Comparison of ENCODE assay signal across 25 cellular contexts in genomic region chr21:43588957-43589356, GRCh38.
DNase-seq lines count a peak whose midpoint lies in the region; ATAC-seq, FAIRE-seq and TF ChIP-seq lines count a peak whose summit lies in the region.
"Had no signal": no experiment of that assay in that cellular context is flagged by ENCODE, and none has a peak within 500 bp of the region (broad histone marks: within the 10 kb centered on the region; RNA-seq: fewer than 3 reads in every experiment).

No MANE protein-coding gene starts in this region.

- 79% methylated on average over 1 of the region's 1 CpG for whole genome bisulfite sequencing in HepG2 (ENCODE audit: low lambda C conversion rate)
- 71% methylated on average over 1 of the region's 1 CpG for WGBS in right lobe of liver (ENCODE audit: insufficient coverage, low coverage, low lambda C conversion rate, missing lambda C conversion rate)

- H3K36me3 ChIP-seq in HepG2 (replicated peaks in 1 of 2; ENCODE audit: control insufficient read depth in 1 of 2, insufficient read depth in 2 of 2, low read length in 2 of 2): no peaks in the 10 kb centered on the region
- H3K36me3 ChIP-seq in right lobe of liver: no peaks in the 10 kb centered on the region

- H3K9ac ChIP-seq in HepG2 (ENCODE audit: insufficient read depth, low read depth, low read length): no peak overlapping the region
- H3K9ac ChIP-seq: SK-N-SH had no signal

- FAIRE-seq in HepG2 (lab: Jason Lieb, UNC): no peak
- FAIRE-seq: A204.1, G401.6, GM19239, HTR-8/SVneo had no signal

- H3K27ac Mint-ChIP-seq in osteocyte (ENCODE audit: unreplicated experiment): peak overlapping the region; percentile 44
- H3K27ac Mint-ChIP-seq: CD4-positive, CD25-positive, alpha-beta regulatory T cell; GM23338 had no signal

- H3K79me2 ChIP-seq in HepG2 (ENCODE audit: insufficient read depth, low read length): no peaks in the 10 kb centered on the region

- H3K4me3 Mint-ChIP-seq in osteocyte (ENCODE audit: unreplicated experiment): no peak overlapping the region
- H3K4me3 Mint-ChIP-seq: CD4-positive, CD25-positive, alpha-beta regulatory T cell; GM23338 had no signal

- DNase-seq in HepG2 (ENCODE audit: low spot score): peak; percentile 57
- no peak for DNase-seq in right lobe of liver
- peak; percentile 44 for DNase-seq in fibroblast of villous mesenchyme (ENCODE audit: low read depth)
- no peak for DNase-seq in osteocyte (ENCODE audit: extremely low spot score, unreplicated experiment)
- DNase-seq in middle frontal gyrus (ENCODE audit: extremely low spot score, low spot score): no peak
- no peak for DNase-seq in NCI-H1092 treated with DMSO at 0.1 percent for 48 hours (lab: John Stamatoyannopoulos, UW)
- no peak for DNase-seq in inferior parietal cortex (ENCODE audit: extremely low spot score)
- DNase-seq in cortex of kidney (lab: John Stamatoyannopoulos, UW): no peak
- DNase-seq: AML-193; Calu3; CD4-positive, CD25-positive, alpha-beta regulatory T cell; DMS79 treated with DMSO at 0.1 percent for 48 hours; NCI-H1092; NCI-H1694; NCI-H345; NCI-H526 treated with DMSO at 0.1 percent for 48 hours; NK-92 treated with Interleukin-12 subunit alpha and Interleukin-12 subunit beta, amount 100 ng/mL, for 24 hours; OCI-M1; SK-N-SH had no signal

- peaks cover 3% of the 10 kb centered on the region for H3K36me3 Mint-ChIP-seq in osteocyte (ENCODE audit: unreplicated experiment)
- H3K36me3 Mint-ChIP-seq: CD4-positive, CD25-positive, alpha-beta regulatory T cell had no signal

- TF ChIP-seq POLR2A in HepG2 (IDR thresholded peaks at IDR 0.05; ENCODE audit: insufficient read depth in 1 of 2, low read depth in 2 of 2, low read length in 2 of 2) (no peak), right lobe of liver (IDR thresholded peaks at IDR 0.05) (no peak)

- H3K4me1 Mint-ChIP-seq in osteocyte (ENCODE audit: unreplicated experiment): peaks cover 66% of the 10 kb centered on the region

- no peaks in the 10 kb centered on the region for H3K27me3 Mint-ChIP-seq in osteocyte (ENCODE audit: unreplicated experiment)

- H3K4me2 ChIP-seq in HepG2 (ENCODE audit: low read depth, low read length): peak overlapping the region; percentile 36
- H3K4me2 ChIP-seq: GM23338, SK-N-SH had no signal

- peak overlapping the region; percentile 28 for H3K27ac ChIP-seq in HepG2 (ENCODE audit: extremely low read length, insufficient read depth, low read length)
- no peak overlapping the region for H3K27ac ChIP-seq in right lobe of liver

- TF ChIP-seq EP300 in HepG2 (IDR thresholded peaks at IDR 0.05; ENCODE audit: low read depth in 2 of 2, low read length in 2 of 2): no peak
- no peak for TF ChIP-seq EP300 in HepG2 (CRISPR knock-in tag; IDR thresholded peaks at IDR 0.05; ENCODE audit: borderline replicate concordance)

- BruUV-seq in HepG2 (replicated peaks; lab: Mats Ljungman, UMichigan): no TSS peak

- in situ Hi-C loops in HepG2 (cut with HindIII; ENCODE audit: extremely low pct_ligation_motif_present, low pct_unique_long_range_greater_than_20kb): no loop called here

- no peaks in the 10 kb centered on the region for H3K9me3 Mint-ChIP-seq in osteocyte (ENCODE audit: unreplicated experiment)
- H3K9me3 Mint-ChIP-seq: CD4-positive, CD25-positive, alpha-beta regulatory T cell; GM23338 had no signal

- intact Hi-C loops in HepG2 (cut with micrococcal nuclease; ENCODE audit: unreplicated experiment) (no loop called here), right lobe of liver (cut with DNase I) (no loop called here)

- H3K27me3 ChIP-seq in HepG2 (ENCODE audit: control insufficient read depth in 1 of 2, insufficient read depth in 2 of 2, low read length in 2 of 2) (no peaks in the 10 kb centered on the region), right lobe of liver (no peaks in the 10 kb centered on the region)

- CTCF ChIA-PET in HepG2 (lab: Yijun Ruan, JAX; ENCODE audit: low intra/inter-chr PET ratio, low total read pairs): no interaction called here

- H2AFZ ChIP-seq in HepG2 (ENCODE audit: low read length): no peak overlapping the region
- H2AFZ ChIP-seq: GM23338 had no signal

- ATAC-seq in HepG2 (no peak), right lobe of liver (no peak)
- ATAC-seq: GM23338, K562 had no signal

- H3K9me3 ChIP-seq in HepG2 (ENCODE audit: low read length): no peaks in the 10 kb centered on the region
- no peaks in the 10 kb centered on the region for H3K9me3 ChIP-seq in right lobe of liver
- H3K9me3 ChIP-seq: SK-N-SH had no signal

- TF ChIP-seq CTCF in HepG2 (CRISPR knock-in tag; IDR thresholded peaks at IDR 0.05) (no peak), right lobe of liver (IDR thresholded peaks at IDR 0.05) (no peak), fibroblast of villous mesenchyme (IDR thresholded peaks at IDR 0.05; ENCODE audit: insufficient read depth, low read depth, low read length) (no peak), osteocyte (IDR thresholded peaks at IDR 0.05) (no peak)

- H3K4me1 ChIP-seq in HepG2 (ENCODE audit: insufficient read depth, low read length) (peaks cover 89% of the 10 kb centered on the region), right lobe of liver (peaks cover 0 to 15% (median 3%) of the 10 kb centered on the region in 4 donors)

- POLR2A ChIA-PET in HepG2 (lab: Yijun Ruan, JAX): interaction anchor here (0.6 kb wide), 1 partner anchor 8 kb away, joined by 3 read pairs; no protein-coding TSS in a partner anchor

- no peaks in the 10 kb centered on the region for H4K20me1 ChIP-seq in HepG2 (ENCODE audit: insufficient read depth, low read length)

- H3K4me3 ChIP-seq in HepG2 (replicated peaks in 1 of 3; ENCODE audit: insufficient read depth in 1 of 3, low read depth in 2 of 3, low read length in 3 of 3) (no peak overlapping the region), right lobe of liver (no peak overlapping the region), fibroblast of villous mesenchyme (ENCODE audit: low read depth, low read length) (no peak overlapping the region)
- H3K4me3 ChIP-seq: GM23338, K562 had no signal

- TF ChIP-seq RAD21 in HepG2 (CRISPR knock-in tag; IDR thresholded peaks at IDR 0.05): no peak

TF ChIP-seq in HepG2, 621 proteins besides CTCF, POLR2A, EP300 and RAD21 (continues in another document):
- TF ChIP-seq MLXIP (CRISPR knock-in tag; IDR thresholded peaks at IDR 0.05; ENCODE audit: borderline replicate concordance) (no peak), ZNF644 (CRISPR knock-in tag; IDR thresholded peaks at IDR 0.05; ENCODE audit: low read depth) (0 out of 2 replicates have a peak, but pooled peaks have one; percentile 15), RFX3 (CRISPR knock-in tag; IDR thresholded peaks at IDR 0.05) (no peak), TEAD3 (CRISPR knock-in tag; optimal IDR thresholded peaks at IDR 0.05; ENCODE audit: borderline replicate concordance) (no peak), SIX1 (CRISPR knock-in tag; IDR thresholded peaks at IDR 0.05; ENCODE audit: borderline replicate concordance) (peak; percentile 66; the same call in 1 of the 2 replicates), SOX13 (IDR thresholded peaks at IDR 0.05) (no peak), SOX13 (CRISPR knock-in tag; conservative IDR thresholded peaks at IDR 0.05 in 1 of 2, IDR thresholded peaks at IDR 0.05 in 1 of 2) (peak in 1 of 2 experiments; percentile 53; a peak in 1 of 4 replicates), FOXJ3 (CRISPR knock-in tag; IDR thresholded peaks at IDR 0.05; ENCODE audit: borderline replicate concordance) (peak; percentile 44; the same call in 1 of the 2 replicates), GATAD2A (CRISPR knock-in tag; IDR thresholded peaks at IDR 0.05) (peak; percentile 70), ZNF616 (CRISPR knock-in tag; IDR thresholded peaks at IDR 0.05; ENCODE audit: low read depth) (no peak), ZBTB10 (CRISPR knock-in tag; IDR thresholded peaks at IDR 0.05; ENCODE audit: borderline replicate concordance) (peak; percentile 65; the same call in 1 of the 2 replicates), ZNF12 (CRISPR knock-in tag; IDR thresholded peaks at IDR 0.05) (no peak), HNF4A (CRISPR knock-in tag; IDR thresholded peaks at IDR 0.05) (peak; percentile 74)

Comparison
In these comparisons a context has a peak if more than half of its experiments do, and no peak if none do; other contexts are left out.
1. DNase-seq: peak in HepG2 (single experiment) and fibroblast of villous mesenchyme (single experiment); none in right lobe of liver (0 of 3), osteocyte (single experiment), middle frontal gyrus (single experiment), NCI-H1092 treated with DMSO at 0.1 percent for 48 hours (single experiment), inferior parietal cortex (single experiment) and cortex of kidney (single experiment).